16 cellular contexts compared by ENCODE assay signal in the genomic region with DNA sequence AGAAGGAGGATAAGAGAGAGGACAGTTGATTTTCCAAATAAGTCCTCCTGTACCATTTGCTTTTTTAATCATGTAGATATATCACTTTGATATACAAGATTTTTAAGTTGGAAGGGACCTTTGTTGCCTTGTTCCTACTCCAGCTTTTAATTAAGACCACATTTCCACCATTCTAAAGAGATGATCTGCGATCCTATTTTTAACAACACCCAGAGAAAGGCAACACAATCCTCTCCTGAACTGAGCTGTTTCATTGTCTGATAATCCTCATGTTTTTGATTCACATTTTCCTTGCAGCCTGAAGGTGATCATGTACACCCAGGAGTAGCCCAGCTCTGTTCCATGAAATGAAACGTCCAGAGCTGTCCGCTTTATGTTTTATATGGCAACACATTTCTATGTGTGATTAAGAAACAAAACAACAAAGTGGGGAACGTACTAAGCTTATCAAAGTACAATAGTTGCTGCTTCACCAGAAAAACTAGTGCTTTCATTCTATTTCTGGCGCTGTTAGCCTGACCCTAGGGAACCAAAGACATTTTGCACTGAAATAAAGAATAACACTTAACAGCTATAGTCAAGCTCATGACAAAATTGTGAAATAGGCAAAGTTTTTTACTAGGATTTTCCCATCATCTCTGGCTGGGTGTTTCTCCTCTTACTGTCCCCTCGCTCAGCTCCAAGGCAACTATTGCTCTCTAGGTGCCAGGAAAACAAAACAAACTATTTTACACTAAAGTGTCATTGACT. TPM values are rescaled to one million over a fixed set of nuclear protein-coding genes. Genes with fewer than 3 reads are reported as not detected.
DNase-seq lines count a peak whose midpoint lies in the region; ATAC-seq and TF ChIP-seq lines count a peak whose summit lies in the region.
"Had no signal": no experiment of that assay in that cellular context is flagged by ENCODE, and none has a peak within 500 bp of the region (broad histone marks: within the 10 kb centered on the region; RNA-seq: fewer than 3 reads in every experiment).

No MANE protein-coding gene starts in this region.

- H3K27me3 Mint-ChIP-seq in activated T-cell treated with anti-CD3 and anti-CD28 coated beads, Interleukin-2, amount 50 U/mL, for 72 hours (ENCODE audit: low read depth), result no peaks in the 10 kb centered on the region
- H3K27me3 Mint-ChIP-seq in glutamatergic neuron (ENCODE audit: unreplicated experiment), result peaks cover 3% of the 10 kb centered on the region
- H3K27me3 Mint-ChIP-seq: activated CD8-positive, alpha-beta T cell treated with anti-CD3 and anti-CD28 coated beads for 36 hours; CD4-positive, alpha-beta memory T cell; type B pancreatic cell had no signal

- no peak overlapping the region for H3K27ac Mint-ChIP-seq in activated T-cell treated with anti-CD3 and anti-CD28 coated beads, Interleukin-2, amount 50 U/mL, for 72 hours
- H3K27ac Mint-ChIP-seq in glutamatergic neuron (ENCODE audit: unreplicated experiment), result no peak overlapping the region
- H3K27ac Mint-ChIP-seq: activated CD8-positive, alpha-beta T cell treated with anti-CD3 and anti-CD28 coated beads for 36 hours; activated T-helper 2 cell treated with anti-CD3 and anti-CD28 coated beads, Interferon-gamma antibody, Interleukin-2, Interleukin-4, amounts not matched to agents 10 μg/mL and 5 μg/mL and 100 μg/mL, durations not matched to agents 14 hours and 24 hours and 36 hours; CD4-positive, alpha-beta memory T cell; type B pancreatic cell had no signal

- H3K4me1 Mint-ChIP-seq in activated T-cell treated with anti-CD3 and anti-CD28 coated beads, Interleukin-2, amount 50 U/mL, for 72 hours (ENCODE audit: low read depth), result peaks cover 7% of the 10 kb centered on the region
- peaks cover 15% of the 10 kb centered on the region for H3K4me1 Mint-ChIP-seq in glutamatergic neuron (ENCODE audit: low read depth, unreplicated experiment)
- H3K4me1 Mint-ChIP-seq: CD4-positive, alpha-beta memory T cell had no signal

- WGBS in thyroid gland, 2 donors, result 75 to 76% methylated on average over 6 of the region's 6 CpGs

- H3K9me3 ChIP-seq in thyroid gland, result no peaks in the 10 kb centered on the region

- H3K4me1 ChIP-seq in thyroid gland, result peaks cover 0 to 5% of the 10 kb centered on the region in 2 donors

- ATAC-seq in activated T-cell treated with anti-CD3 and anti-CD28 coated beads, Interleukin-2, amount 50 U/mL, for 72 hours (replicated peaks in 1 of 2), result no peak
- ATAC-seq in GM19463 (IDR thresholded peaks at IDR 0.05; ENCODE audit: unreplicated experiment), result no peak
- ATAC-seq: activated CD8-positive, alpha-beta T cell treated with anti-CD3 and anti-CD28 coated beads for 36 hours had no signal

- no peaks in the 10 kb centered on the region for H3K36me3 ChIP-seq in thyroid gland
- H3K36me3 ChIP-seq: SJSA1 had no signal

- DNase-seq in RPMI7951 (ENCODE audit: low read depth) (peak; percentile 23), fibroblast of pulmonary artery (ENCODE audit: low read depth) (peak; percentile 44), myocyte (ENCODE audit: low read depth) (peak; percentile 66), thyroid gland (no peak), glutamatergic neuron (no peak), GM19238 (ENCODE audit: insufficient read length, low spot score) (no peak)
- no peak for DNase-seq in activated T-cell treated with anti-CD3 and anti-CD28 coated beads, Interleukin-2, amount 50 U/mL, for 72 hours
- DNase-seq: activated CD8-positive, alpha-beta T cell treated with anti-CD3 and anti-CD28 coated beads for 36 hours; CD4-positive, alpha-beta memory T cell; NCI-H1048; NCI-H2171 treated with DMSO at 0.1 percent for 48 hours; nucleus accumbens had no signal

- no peak overlapping the region for H3K4me3 Mint-ChIP-seq in activated T-cell treated with anti-CD3 and anti-CD28 coated beads, Interleukin-2, amount 50 U/mL, for 72 hours
- no peak overlapping the region for H3K4me3 Mint-ChIP-seq in glutamatergic neuron (ENCODE audit: unreplicated experiment)
- H3K4me3 Mint-ChIP-seq: activated CD8-positive, alpha-beta T cell treated with anti-CD3 and anti-CD28 coated beads for 36 hours; CD4-positive, alpha-beta memory T cell; type B pancreatic cell had no signal

- H3K27me3 ChIP-seq in thyroid gland, result no peaks in the 10 kb centered on the region
- H3K27me3 ChIP-seq: SJSA1 had no signal

- intact Hi-C loops in thyroid gland (cut with DNase I), result no loop called here

- H3K4me3 ChIP-seq in fibroblast of pulmonary artery (replicated peaks; ENCODE audit: low read depth, low read length) (no peak overlapping the region), thyroid gland (replicated peaks in 1 of 3) (no peak overlapping the region)
- H3K4me3 ChIP-seq: SJSA1 had no signal

- no peak for TF ChIP-seq CTCF in fibroblast of pulmonary artery (IDR thresholded peaks at IDR 0.05; ENCODE audit: low read length, missing control alignments)
- no peak for TF ChIP-seq CTCF in thyroid gland (IDR thresholded peaks at IDR 0.05)
- TF ChIP-seq CTCF in glutamatergic neuron (IDR thresholded peaks at IDR 0.05; ENCODE audit: partially characterized antibody, unreplicated experiment), result no peak

- TF ChIP-seq POLR2A in thyroid gland (IDR thresholded peaks at IDR 0.05), result no peak

- H3K9me3 Mint-ChIP-seq in activated T-cell treated with anti-CD3 and anti-CD28 coated beads, Interleukin-2, amount 50 U/mL, for 72 hours, result peaks cover 2 to 4% of the 10 kb centered on the region in 2 donors
- H3K9me3 Mint-ChIP-seq in glutamatergic neuron (ENCODE audit: unreplicated experiment), result no peaks in the 10 kb centered on the region
- H3K9me3 Mint-ChIP-seq: type B pancreatic cell had no signal

- peak overlapping the region in 2 of 3 donors; percentile 35 to 45 for H3K27ac ChIP-seq in thyroid gland
- H3K27ac ChIP-seq: SJSA1 had no signal

- peaks cover 4% of the 10 kb centered on the region in 2 donors for H3K36me3 Mint-ChIP-seq in activated T-cell treated with anti-CD3 and anti-CD28 coated beads, Interleukin-2, amount 50 U/mL, for 72 hours (ENCODE audit: insufficient read depth in 2 of 2)
- no peaks in the 10 kb centered on the region for H3K36me3 Mint-ChIP-seq in glutamatergic neuron (ENCODE audit: unreplicated experiment)
- H3K36me3 Mint-ChIP-seq: type B pancreatic cell had no signal

RNA-seq across cellular contexts. Expression of a gene that starts 22.6 kb away (rescaled TPM):
- 21.7 and 25.2 TPM in 2 replicates for total RNA-seq in RPMI7951 (2014; rRNA removed; shearing (Covaris generic))
- 14.6 and 19.7 TPM in 2 replicates for total RNA-seq in myocyte
- polyA plus RNA-seq in myocyte (2012), result 21.3 TPM
- total RNA-seq in thyroid gland, result 10 to 100 TPM; 33.2 to 39.6 (median 37.0) TPM
- 10 to 100 TPM; 29.3 to 45.5 TPM for total RNA-seq in activated T-cell treated with anti-CD3 and anti-CD28 coated beads, Interleukin-2, amount 50 U/mL, for 72 hours
- total RNA-seq in glutamatergic neuron (ENCODE audit: unreplicated experiment), result 0.51 TPM

Comparison
In these comparisons a context has a peak if more than half of its experiments do, and no peak if none do; other contexts are left out.
1. DNase-seq: peak in RPMI7951 (single experiment), fibroblast of pulmonary artery (single experiment) and myocyte (single experiment); none in thyroid gland (0 of 2), activated T-cell treated with anti-CD3 and anti-CD28 coated beads, Interleukin-2, amount 50 U/mL, for 72 hours (0 of 2), glutamatergic neuron (single experiment) and GM19238 (single experiment).
2. RNA of a gene that starts 22.6 kb away (total RNA-seq): 29.3 to 45.5 TPM in activated T-cell treated with anti-CD3 and anti-CD28 coated beads, Interleukin-2, amount 50 U/mL, for 72 hours, 33.2 to 39.6 TPM in thyroid gland, 21.7 to 25.2 TPM in RPMI7951 and 14.6 to 19.7 TPM in myocyte; 0.51 TPM in glutamatergic neuron (single experiment); every median in the first group is over 10 times any median in the second.